In genomic region chr1:34929497-34929852, GRCh38 we compare ENCODE assay signal across 9 cellular contexts. TPM values are rescaled to one million over a fixed set of nuclear protein-coding genes. Genes with fewer than 3 reads are reported as not detected.
A peak's percentile ranks its signal among the peaks of the same experiment; 100 is the strongest.
DNase-seq lines count a peak whose midpoint lies in the region; ATAC-seq and TF ChIP-seq lines count a peak whose summit lies in the region.
"Had no signal": no experiment of that assay in that cellular context is flagged by ENCODE, and none has a peak within 500 bp of the region (broad histone marks: within the 10 kb centered on the region; RNA-seq: fewer than 3 reads in every experiment).

TSS of gene DLGAP3 (minus strand) at chr1:34929650. CDS start at chr1:34905383, 24,267 bp downstream.

- no peak within 1 kb of the TSS for H2AFZ ChIP-seq in ACC112 (ENCODE audit: low read length, unreplicated experiment)

- H3K27ac ChIP-seq in ACC112 (ENCODE audit: low read depth, low read length): no peak within 1 kb of the TSS
- H3K27ac ChIP-seq in HEK293 (ENCODE audit: extremely low read depth, low read depth, low read length): no peak within 1 kb of the TSS; the same call in 1 of the 2 replicates
- no peak within 1 kb of the TSS for H3K27ac ChIP-seq in tibial artery
- H3K27ac ChIP-seq in foreskin keratinocyte: no peak within 1 kb of the TSS
- H3K27ac ChIP-seq: adrenal gland had no signal

- peak within 1 kb of the TSS; percentile 65 for H3K4me3 ChIP-seq in ACC112 (ENCODE audit: low read depth, low read length)
- peak within 1 kb of the TSS; percentile 38 for H3K4me3 ChIP-seq in HEK293 (ENCODE audit: low read depth, low read length)
- H3K4me3 ChIP-seq in tibial artery: peak within 1 kb of the TSS; percentile 25 to 36

- peak within 1 kb of the TSS; percentile 8 for H3K27ac Mint-ChIP-seq in activated B cell treated with CpG ODN at 0.5 μM for 24 hours

- no peaks in the 10 kb centered on the region for H3K9me3 Mint-ChIP-seq in activated B cell treated with CpG ODN at 0.5 μM for 24 hours

- H3K36me3 ChIP-seq in ACC112 (ENCODE audit: insufficient read depth, low read length) (no peaks in the 10 kb centered on the region), HEK293 (ENCODE audit: control insufficient read depth in 2 of 2, insufficient read depth in 1 of 2, low read length in 2 of 2) (no peaks in the 10 kb centered on the region), tibial artery (no peaks in the 10 kb centered on the region)
- H3K36me3 ChIP-seq: adrenal gland had no signal

- no peak for TF ChIP-seq CTCF in HEK293 (tag by site-specific recombination; IDR thresholded peaks at IDR 0.05)
- no peak for TF ChIP-seq CTCF in activated B cell treated with CpG ODN at 0.5 μM for 24 hours (IDR thresholded peaks at IDR 0.05)
- no peak for TF ChIP-seq CTCF in tibial artery (IDR thresholded peaks at IDR 0.05)
- TF ChIP-seq CTCF in foreskin keratinocyte (conservative IDR thresholded peaks at IDR 0.05): no peak

- DNase-seq in activated B cell treated with CpG ODN at 0.5 μM for 24 hours (no peak), islet precursor cell (peak; percentile 62), tibial artery (no peak), foreskin keratinocyte (no peak), T1000 (lab: John Stamatoyannopoulos, UW) (no peak)

- H3K27me3 Mint-ChIP-seq in activated B cell treated with CpG ODN at 0.5 μM for 24 hours: peaks cover 11% of the 10 kb centered on the region

- H3K4me1 ChIP-seq in ACC112 (ENCODE audit: control insufficient read depth, insufficient read depth, low read length, unreplicated experiment) (no peaks in the 10 kb centered on the region), HEK293 (ENCODE audit: control insufficient read depth, insufficient read depth, low read length) (no peaks in the 10 kb centered on the region), tibial artery (peaks cover 0 to 20% (median 15%) of the 10 kb centered on the region in 4 donors), foreskin keratinocyte (no peaks in the 10 kb centered on the region)

- intact Hi-C loops in activated B cell treated with CpG ODN at 0.5 μM for 24 hours (cut with micrococcal nuclease) (loop anchor here (5.0 kb wide), 1 partner anchor 53 kb away; no protein-coding TSS in a partner anchor), tibial artery (cut with DNase I; ENCODE audit: low total_unique reads) (no loop called here)

- H3K4me1 Mint-ChIP-seq in activated B cell treated with CpG ODN at 0.5 μM for 24 hours: peaks cover 23% of the 10 kb centered on the region

- CTCF ChIA-PET in HEK293 (lab: Yijun Ruan, JAX): interaction anchor here (0.7 to 0.8 kb wide), 2 partner anchors 10 to 11 kb away, joined by 3 read pairs; no protein-coding TSS in a partner anchor
- CTCF ChIA-PET in activated B cell treated with CpG ODN at 0.5 μM for 24 hours (lab: Charles Lee): interaction anchor here (1.0 kb wide), 1 partner anchor 63 kb away, joined by 3 read pairs; no protein-coding TSS in a partner anchor

- POLR2A ChIA-PET in HEK293 (lab: Yijun Ruan, JAX): no interaction called here
- POLR2A ChIA-PET in activated B cell treated with CpG ODN at 0.5 μM for 24 hours (lab: Charles Lee): interaction anchor here (0.8 to 1.6 kb wide), 4 partner anchors 10 to 263 kb away, joined by 3 to 8 read pairs (median 3); partner anchors contain the start of gene SFPQ

- H3K27me3 ChIP-seq in ACC112 (ENCODE audit: insufficient read depth, low read length) (peaks cover 86% of the 10 kb centered on the region), tibial artery (peaks cover 9 to 60% of the 10 kb centered on the region in 2 donors), foreskin keratinocyte (peaks cover 84% of the 10 kb centered on the region)

- no peaks in the 10 kb centered on the region for H3K9me3 ChIP-seq in HEK293 (ENCODE audit: control insufficient read depth, insufficient read depth, low read depth, low read length)
- no peaks in the 10 kb centered on the region for H3K9me3 ChIP-seq in tibial artery
- H3K9me3 ChIP-seq: adrenal gland had no signal

- no peaks in the 10 kb centered on the region for H3K79me2 ChIP-seq in ACC112 (ENCODE audit: control insufficient read depth, insufficient read depth, low read length, unreplicated experiment)

- peak within 1 kb of the TSS; percentile 85 for H3K4me3 Mint-ChIP-seq in activated B cell treated with CpG ODN at 0.5 μM for 24 hours

- no peaks in the 10 kb centered on the region for H3K36me3 Mint-ChIP-seq in activated B cell treated with CpG ODN at 0.5 μM for 24 hours (ENCODE audit: low read depth)

- ATAC-seq in activated B cell treated with CpG ODN at 0.5 μM for 24 hours (ENCODE audit: low read depth) (peak; percentile 47), HG03521 (IDR thresholded peaks at IDR 0.05; ENCODE audit: unreplicated experiment) (no peak), foreskin keratinocyte (no peak)

TF ChIP-seq in HEK293, 187 proteins besides CTCF, POLR2A, EP300 and RAD21:
- TF ChIP-seq, protein P1, sequence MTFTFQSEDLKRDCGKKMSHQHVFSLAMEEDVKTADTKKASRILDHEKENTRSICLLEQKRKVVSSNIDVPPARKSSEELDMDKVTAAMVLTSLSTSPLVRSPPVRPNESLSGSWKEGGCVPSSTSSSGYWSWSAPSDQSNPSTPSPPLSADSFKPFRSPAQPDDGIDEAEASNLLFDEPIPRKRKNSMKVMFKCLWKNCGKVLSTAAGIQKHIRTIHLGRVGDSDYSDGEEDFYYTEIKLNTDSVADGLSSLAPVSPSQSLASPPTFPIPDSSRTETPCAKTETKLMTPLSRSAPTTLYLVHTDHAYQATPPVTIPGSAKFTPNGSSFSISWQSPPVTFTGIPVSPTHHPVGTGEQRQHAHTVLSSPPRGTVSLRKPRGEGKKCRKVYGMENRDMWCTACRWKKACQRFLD (tag by site-specific recombination; IDR thresholded peaks at IDR 0.05): no peak
- TF ChIP-seq ZFHX2 (tag by site-specific recombination; conservative IDR thresholded peaks at IDR 0.05): peak; percentile 66
- TF ChIP-seq, protein P2, sequence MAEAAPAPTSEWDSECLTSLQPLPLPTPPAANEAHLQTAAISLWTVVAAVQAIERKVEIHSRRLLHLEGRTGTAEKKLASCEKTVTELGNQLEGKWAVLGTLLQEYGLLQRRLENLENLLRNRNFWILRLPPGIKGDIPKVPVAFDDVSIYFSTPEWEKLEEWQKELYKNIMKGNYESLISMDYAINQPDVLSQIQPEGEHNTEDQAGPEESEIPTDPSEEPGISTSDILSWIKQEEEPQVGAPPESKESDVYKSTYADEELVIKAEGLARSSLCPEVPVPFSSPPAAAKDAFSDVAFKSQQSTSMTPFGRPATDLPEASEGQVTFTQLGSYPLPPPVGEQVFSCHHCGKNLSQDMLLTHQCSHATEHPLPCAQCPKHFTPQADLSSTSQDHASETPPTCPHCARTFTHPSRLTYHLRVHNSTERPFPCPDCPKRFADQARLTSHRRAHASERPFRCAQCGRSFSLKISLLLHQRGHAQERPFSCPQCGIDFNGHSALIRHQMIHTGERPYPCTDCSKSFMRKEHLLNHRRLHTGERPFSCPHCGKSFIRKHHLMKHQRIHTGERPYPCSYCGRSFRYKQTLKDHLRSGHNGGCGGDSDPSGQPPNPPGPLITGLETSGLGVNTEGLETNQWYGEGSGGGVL (tag by site-specific recombination; IDR thresholded peaks at IDR 0.05): peak; percentile 10; the same call in 1 of the 2 replicates
- 0 out of 2 replicates have a peak, but pooled peaks have one; percentile 12 for TF ChIP-seq SP3 (tag by site-specific recombination; IDR thresholded peaks at IDR 0.05)

RNA-seq across cellular contexts. Expression of gene DLGAP3, which starts in this region (rescaled TPM):
- 3.9 and 6.0 TPM in 2 replicates for total RNA-seq in activated B cell treated with CpG ODN at 0.5 μM for 24 hours
- 0.07 TPM in 1 of 2 replicates, not detected in the other for total RNA-seq in foreskin keratinocyte
- polyA plus RNA-seq in foreskin keratinocyte: 0.02 TPM in 2 replicates
